In genomic region chr6:48959401-48960060, GRCh38 we compare ENCODE assay signal across 2 cellular contexts.
TF ChIP-seq lines count a peak whose summit lies in the region.

No MANE protein-coding gene starts in this region.

TF ChIP-seq in HepG2, 621 proteins besides CTCF, POLR2A, EP300 and RAD21:
- TF ChIP-seq HNRNPK (IDR thresholded peaks at IDR 0.05; ENCODE audit: low read depth, low read length, poor library complexity, severe bottlenecking) (peak; percentile 96), EHMT2 (IDR thresholded peaks at IDR 0.05; ENCODE audit: borderline replicate concordance, low read depth, low read length) (no peak), PCBP2 (optimal IDR thresholded peaks at IDR 0.05; ENCODE audit: low read depth, low read length, poor library complexity, severe bottlenecking) (peak; percentile 89)

TF ChIP-seq in K562, 482 proteins besides CTCF, POLR2A, EP300 and RAD21:
- TF ChIP-seq PCBP2 (IDR thresholded peaks at IDR 0.05; ENCODE audit: low read depth, low read length, poor library complexity, severe bottlenecking) (peak; percentile 96), HNRNPK (IDR thresholded peaks at IDR 0.05; ENCODE audit: low read depth, low read length, poor library complexity, severe bottlenecking) (peak; percentile 83), PHF8 (IDR thresholded peaks at IDR 0.05; ENCODE audit: borderline replicate concordance, low read length) (no peak), RNF219 (CRISPR knock-in tag; IDR thresholded peaks at IDR 0.05) (no peak)
TF ChIP-seq in K562: peak in this region for 2.
